ENCODE assay signal across 11 cellular contexts in genomic region chrX:71106427-71106826, GRCh38. TPM values are rescaled to one million over a fixed set of nuclear protein-coding genes. Genes with fewer than 3 reads are reported as not detected.
A peak's percentile ranks its signal among the peaks of the same experiment; 100 is the strongest.
DNase-seq lines count a peak whose midpoint lies in the region; ATAC-seq and TF ChIP-seq lines count a peak whose summit lies in the region.
"Had no signal": no experiment of that assay in that cellular context is flagged by ENCODE, and none has a peak within 500 bp of the region (broad histone marks: within the 10 kb centered on the region; RNA-seq: fewer than 3 reads in every experiment).

Gene CXorf65 (minus strand): TSS chrX:71106740. CDS start chrX:71106556, 184 bp downstream.

- H4K20me1 ChIP-seq in BLaER1 treated with 17β-estradiol and CSF1 and Interleukin-3, amounts not matched to agents 10 nM and 100 nM: peaks cover 0 to 4% (median 0%) of the 10 kb centered on the region in 11 experiments; a peak in 1 of 22 replicates

- DNase-seq in ELF-1 (ENCODE audit: low read depth, low spot score) (peak; percentile 34), mesenchymal stem cell (no peak), NCI-H146 treated with DMSO at 0.1 percent for 48 hours (lab: John Stamatoyannopoulos, UW; ENCODE audit: unreplicated experiment) (no peak), NCI-H446 (lab: John Stamatoyannopoulos, UW) (no peak), heart right ventricle (no peak), amygdala (lab: John Stamatoyannopoulos, UW) (no peak)
- DNase-seq in T-helper 2 cell treated with Interferon-gamma antibody and Interleukin-4, amounts not matched to agents 5 μg/mL and 100 μg/mL, for 36 hours (ENCODE audit: low spot score): peak; percentile 13
- DNase-seq: MM.1S, NCI-H748 treated with DMSO at 0.1 percent for 48 hours had no signal

- H3K18ac ChIP-seq in mesenchymal stem cell (ENCODE audit: low read depth in 1 of 2, low read length in 2 of 2): peak within 1 kb of the TSS in 1 of 2 experiments; percentile 12

- peaks cover 53% of the 10 kb centered on the region for H3K4me1 Mint-ChIP-seq in T-helper 2 cell treated with Interferon-gamma antibody and Interleukin-4, amounts not matched to agents 5 μg/mL and 100 μg/mL, for 36 hours (ENCODE audit: low read depth)

- peaks cover 87 to 100% (median 95%) of the 10 kb centered on the region in 10 experiments for H3K4me1 ChIP-seq in BLaER1 treated with 17β-estradiol and CSF1 and Interleukin-3, amounts not matched to agents 10 nM and 100 nM
- H3K4me1 ChIP-seq in mesenchymal stem cell (ENCODE audit: control insufficient read depth, insufficient read depth, low read depth, low read length): peaks cover 4% of the 10 kb centered on the region
- peaks cover 0 to 44% (median 0%) of the 10 kb centered on the region in 9 donors for H3K4me1 ChIP-seq in heart right ventricle

- no peak within 1 kb of the TSS for H2AK5ac ChIP-seq in mesenchymal stem cell (ENCODE audit: low read length, severe bottlenecking)

- H3K4me3 ChIP-seq in BLaER1 treated with 17β-estradiol and CSF1 and Interleukin-3, amounts not matched to agents 10 nM and 100 nM: peak within 1 kb of the TSS in 2 of 10 experiments; percentile 51 to 59; a peak in 1 of 20 replicates
- no peak within 1 kb of the TSS for H3K4me3 ChIP-seq in mesenchymal stem cell (ENCODE audit: insufficient read depth in 1 of 2, low read depth in 1 of 2, low read length in 2 of 2)
- H3K4me3 ChIP-seq in heart right ventricle: no peak within 1 kb of the TSS

- H2BK120ac ChIP-seq in mesenchymal stem cell (ENCODE audit: low read depth, low read length): peak within 1 kb of the TSS; percentile 34

- no peak within 1 kb of the TSS for H4K91ac ChIP-seq in mesenchymal stem cell (ENCODE audit: low read length)

- H2BK5ac ChIP-seq in mesenchymal stem cell (ENCODE audit: low read depth, low read length, poor library complexity, severe bottlenecking): no peak within 1 kb of the TSS

- H3K36me3 Mint-ChIP-seq in T-helper 2 cell treated with Interferon-gamma antibody and Interleukin-4, amounts not matched to agents 5 μg/mL and 100 μg/mL, for 36 hours (ENCODE audit: low read depth): peaks cover 69% of the 10 kb centered on the region

- intact Hi-C loops in heart right ventricle (cut with DNase I): no loop called here

- H3K27ac ChIP-seq in BLaER1 treated with 17β-estradiol and CSF1 and Interleukin-3, amounts not matched to agents 10 nM and 100 nM: peak within 1 kb of the TSS in 10 of 11 experiments; percentile 35 to 88 (median 85); a peak in 17 of 22 replicates
- H3K27ac ChIP-seq in mesenchymal stem cell (ENCODE audit: low read length, poor library complexity, severe bottlenecking): no peak within 1 kb of the TSS
- H3K27ac ChIP-seq in heart right ventricle: no peak within 1 kb of the TSS

- H3K9ac ChIP-seq in BLaER1 treated with 17β-estradiol and CSF1 and Interleukin-3, amounts not matched to agents 10 nM and 100 nM: peak within 1 kb of the TSS in 9 of 11 experiments; percentile 3 to 76 (median 63); a peak in 15 of 22 replicates
- H3K9ac ChIP-seq in mesenchymal stem cell (ENCODE audit: low read length): no peak within 1 kb of the TSS

- H3K9me3 Mint-ChIP-seq in T-helper 2 cell treated with Interferon-gamma antibody and Interleukin-4, amounts not matched to agents 5 μg/mL and 100 μg/mL, for 36 hours: no peaks in the 10 kb centered on the region

- H3K79me1 ChIP-seq in mesenchymal stem cell (replicated peaks; ENCODE audit: low read length, poor library complexity, severe bottlenecking): no peaks in the 10 kb centered on the region

- peak within 1 kb of the TSS; percentile 49 to 89 (median 79) for H3K4me2 ChIP-seq in BLaER1 treated with 17β-estradiol and CSF1 and Interleukin-3, amounts not matched to agents 10 nM and 100 nM
- H3K4me2 ChIP-seq in mesenchymal stem cell (ENCODE audit: low read length, poor library complexity, severe bottlenecking): no peak within 1 kb of the TSS

- H4K8ac ChIP-seq in mesenchymal stem cell (ENCODE audit: low read length): peak within 1 kb of the TSS; percentile 36

- no peak within 1 kb of the TSS for H3K23ac ChIP-seq in mesenchymal stem cell (ENCODE audit: low read length in 2 of 2)

- H3K4ac ChIP-seq in mesenchymal stem cell (ENCODE audit: low read depth in 1 of 2, low read length in 2 of 2): no peak within 1 kb of the TSS

- no peak for TF ChIP-seq CTCF in heart right ventricle (IDR thresholded peaks at IDR 0.05)

- peak within 1 kb of the TSS; percentile 99 for H3K27ac Mint-ChIP-seq in T-helper 2 cell treated with Interferon-gamma antibody and Interleukin-4, amounts not matched to agents 5 μg/mL and 100 μg/mL, for 36 hours

- peak within 1 kb of the TSS in 1 of 2 experiments; percentile 54 for H2BK12ac ChIP-seq in mesenchymal stem cell (ENCODE audit: low read length in 2 of 2)

- WGBS in mesenchymal stem cell: 75% methylated on average over 1 of the region's 1 CpG
- WGBS in heart right ventricle, 2 donors: 93 to 100% methylated on average over 1 of the region's 1 CpG

- no peaks in the 10 kb centered on the region for H3K9me3 ChIP-seq in BLaER1 treated with 17β-estradiol and CSF1 and Interleukin-3, amounts not matched to agents 10 nM and 100 nM (replicated peaks in 1 of 11)
- peaks cover 2% of the 10 kb centered on the region for H3K9me3 ChIP-seq in mesenchymal stem cell (ENCODE audit: control insufficient read depth, low read length)
- no peaks in the 10 kb centered on the region for H3K9me3 ChIP-seq in heart right ventricle

- H3K14ac ChIP-seq in mesenchymal stem cell (ENCODE audit: low read length in 2 of 2): no peak within 1 kb of the TSS

- no peaks in the 10 kb centered on the region for H3K36me3 ChIP-seq in BLaER1 treated with 17β-estradiol and CSF1 and Interleukin-3, amounts not matched to agents 10 nM and 100 nM
- no peaks in the 10 kb centered on the region for H3K36me3 ChIP-seq in mesenchymal stem cell (ENCODE audit: control insufficient read depth in 1 of 2, insufficient read depth in 2 of 2, low read depth in 1 of 2, low read length in 2 of 2)
- H3K36me3 ChIP-seq in heart right ventricle: no peaks in the 10 kb centered on the region

- no peaks in the 10 kb centered on the region for H3K27me3 Mint-ChIP-seq in T-helper 2 cell treated with Interferon-gamma antibody and Interleukin-4, amounts not matched to agents 5 μg/mL and 100 μg/mL, for 36 hours (ENCODE audit: low read depth)

- peak within 1 kb of the TSS; percentile 94 for H3K4me3 Mint-ChIP-seq in T-helper 2 cell treated with Interferon-gamma antibody and Interleukin-4, amounts not matched to agents 5 μg/mL and 100 μg/mL, for 36 hours

- ATAC-seq in heart right ventricle: no peak

- H2BK15ac ChIP-seq in mesenchymal stem cell (ENCODE audit: low read depth, poor library complexity, severe bottlenecking): peak within 1 kb of the TSS; percentile 28

- peaks cover 74 to 100% (median 96%) of the 10 kb centered on the region in 11 experiments for H3K27me3 ChIP-seq in BLaER1 treated with 17β-estradiol and CSF1 and Interleukin-3, amounts not matched to agents 10 nM and 100 nM
- H3K27me3 ChIP-seq in mesenchymal stem cell (ENCODE audit: control insufficient read depth in 1 of 2, insufficient read depth in 1 of 2, low read length in 2 of 2) (peaks cover 0 to 56% of the 10 kb centered on the region in 2 experiments), heart right ventricle (peaks cover 0 to 5% (median 0%) of the 10 kb centered on the region in 7 donors)

- no peak within 1 kb of the TSS for H2AFZ ChIP-seq in mesenchymal stem cell (ENCODE audit: low read depth, low read length)

RNA-seq across cellular contexts. Expression of gene CXorf65, which starts in this region (rescaled TPM):
- not detected for polyA plus RNA-seq in mesenchymal stem cell (2013, experiment 1 of 2)
- not detected for polyA plus RNA-seq in mesenchymal stem cell (2013, experiment 2 of 2)
- total RNA-seq in heart right ventricle: not detected
- not detected for polyA plus RNA-seq in heart right ventricle
- total RNA-seq: bronchial epithelial cell had no signal

Comparison
In these comparisons a context has a peak if more than half of its experiments do, and no peak if none do; other contexts are left out.
1. H3K27ac ChIP-seq: peak in BLaER1 treated with 17β-estradiol and CSF1 and Interleukin-3, amounts not matched to agents 10 nM and 100 nM (10 of 11); none in mesenchymal stem cell (single experiment) and heart right ventricle (0 of 10).
2. DNase-seq: peak in ELF-1 (single experiment) and T-helper 2 cell treated with Interferon-gamma antibody and Interleukin-4, amounts not matched to agents 5 μg/mL and 100 μg/mL, for 36 hours (single experiment); none in mesenchymal stem cell (single experiment), NCI-H146 treated with DMSO at 0.1 percent for 48 hours (single experiment), NCI-H446 (0 of 2), heart right ventricle (0 of 2) and amygdala (0 of 56).